In genomic region chr14:34257505-34257904, GRCh38 we compare ENCODE assay signal across 1 cellular context.
TF ChIP-seq lines count a peak whose summit lies in the region.

No MANE protein-coding gene starts in this region.

TF ChIP-seq in H1, 55 proteins besides CTCF, POLR2A, EP300 and RAD21 (continued from another document):
- no peak for TF ChIP-seq CHD7 (IDR thresholded peaks at IDR 0.05; ENCODE audit: insufficient replicate concordance, low read length)
- no peak for TF ChIP-seq CEBPB (IDR thresholded peaks at IDR 0.05; ENCODE audit: low read depth, low read length)
- no peak for TF ChIP-seq KDM5A (IDR thresholded peaks at IDR 0.05; ENCODE audit: low read length)
- TF ChIP-seq CHD1 (IDR thresholded peaks at IDR 0.05; ENCODE audit: low read depth, low read length) = no peak
- no peak for TF ChIP-seq SIX5 (IDR thresholded peaks at IDR 0.05; ENCODE audit: low read depth, low read length)
- no peak for TF ChIP-seq JUND (IDR thresholded peaks at IDR 0.05; ENCODE audit: low read length)
- no peak for TF ChIP-seq SUZ12 (IDR thresholded peaks at IDR 0.05; ENCODE audit: low read length)
- no peak for TF ChIP-seq CBX8 (IDR thresholded peaks at IDR 0.05; ENCODE audit: borderline replicate concordance, low read depth, low read length)
- TF ChIP-seq USF2 (IDR thresholded peaks at IDR 0.05; ENCODE audit: low read length) = no peak
